In the genomic region with DNA sequence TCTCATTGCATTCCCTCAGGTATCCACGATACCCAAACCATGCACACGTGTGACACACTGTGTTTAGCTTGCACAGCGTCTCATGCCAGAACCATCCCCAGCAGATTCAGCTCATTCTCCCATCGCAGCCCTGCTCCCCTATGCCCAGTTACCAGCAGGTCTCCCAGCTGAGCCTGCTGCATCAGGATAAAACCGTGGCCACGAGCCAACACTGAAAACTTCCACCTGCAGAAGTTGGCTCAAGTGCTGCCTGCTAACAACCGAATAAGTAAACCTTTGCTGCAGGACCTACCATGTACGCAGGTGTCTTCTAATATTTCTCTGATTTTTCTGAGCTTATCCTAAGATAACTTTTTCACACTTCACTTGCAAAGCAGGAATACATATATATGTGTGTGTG, we compare ENCODE assay signal across 17 cellular contexts.
DNase-seq lines count a peak whose midpoint lies in the region; ATAC-seq lines count a peak whose summit lies in the region.
"Had no signal": no experiment of that assay in that cellular context is flagged by ENCODE, and none has a peak within 500 bp of the region (broad histone marks: within the 10 kb centered on the region; RNA-seq: fewer than 3 reads in every experiment).

No MANE protein-coding gene starts in this region.

- ATAC-seq in left lobe of liver, result peak; percentile 34
- ATAC-seq in GM18511 (IDR thresholded peaks at IDR 0.05; ENCODE audit: unreplicated experiment), result no peak
- ATAC-seq: SK-N-SH treated with all-trans-retinoic acid at 6 μM for 48 hours had no signal

- DNase-seq in NCI-H345 (lab: John Stamatoyannopoulos, UW) (peak; percentile 27), NCI-H345 treated with DMSO at 0.1 percent for 48 hours (lab: John Stamatoyannopoulos, UW; ENCODE audit: unreplicated experiment) (no peak), NCI-H1105 treated with DMSO at 0.1 percent for 48 hours (lab: John Stamatoyannopoulos, UW) (peak; percentile 68), left lobe of liver (ENCODE audit: low spot score) (peak; percentile 46), foreskin melanocyte (no peak)
- DNase-seq in stimulated activated CD4-positive, alpha-beta T cell treated with anti-CD3 and anti-CD28 coated beads, Interleukin-4, amount 100 ng/mL, for 4 hours, result no peak
- DNase-seq: CD8-positive, alpha-beta memory T cell; EL; IMR-90; NCI-H1417 treated with DMSO at 0.1 percent for 48 hours; NCI-H187; NCI-H446; NCI-H69; PC-9; RPMI8226 had no signal

Comparison
In these comparisons a context has a peak if more than half of its experiments do, and no peak if none do; other contexts are left out.
1. DNase-seq: peak in NCI-H345 (single experiment), NCI-H1105 treated with DMSO at 0.1 percent for 48 hours (single experiment) and left lobe of liver (single experiment); none in NCI-H345 treated with DMSO at 0.1 percent for 48 hours (single experiment), foreskin melanocyte (single experiment) and stimulated activated CD4-positive, alpha-beta T cell treated with anti-CD3 and anti-CD28 coated beads, Interleukin-4, amount 100 ng/mL, for 4 hours (0 of 2).